In genomic region chr9:88821749-88822106, GRCh38 we compare ENCODE assay signal across 30 cellular contexts.
"Had no signal": no experiment of that assay in that cellular context is flagged by ENCODE, and none has a peak within 500 bp of the region (broad histone marks: within the 10 kb centered on the region; RNA-seq: fewer than 3 reads in every experiment).

No MANE protein-coding gene starts in this region.

- H3K27ac ChIP-seq: adrenal gland, body of pancreas, esophagus squamous epithelium, WERI-Rb-1 had no signal

- H3K9me3 ChIP-seq: adrenal gland, body of pancreas, esophagus squamous epithelium had no signal

- H3K4me1 ChIP-seq: body of pancreas, esophagus squamous epithelium had no signal

- H3K4me3 ChIP-seq: adrenal gland, body of pancreas, esophagus squamous epithelium had no signal

- H3K36me3 ChIP-seq: adrenal gland, esophagus squamous epithelium, WERI-Rb-1 had no signal

- DNase-seq: activated B cell treated with CpG ODN at 0.5 μM for 24 hours; activated CD4-positive, alpha-beta T cell treated with anti-CD3 and anti-CD28 coated beads for 48 hours; activated CD4-positive, alpha-beta T cell treated with anti-CD3 and anti-CD28 coated beads, Interleukin-2, amount 50 U/mL, for 1 hour; activated CD4-positive, alpha-beta T cell treated with anti-CD3 and anti-CD28 coated beads, Interleukin-2, amount 50 U/mL, for 48 hours; activated CD8-positive, alpha-beta memory T cell treated with anti-CD3 and anti-CD28 coated beads for 24 hours; activated CD8-positive, alpha-beta T cell treated with anti-CD3 and anti-CD28 coated beads for 36 hours; activated effector memory CD4-positive, alpha-beta T cell treated with anti-CD3 and anti-CD28 coated beads, Interleukin-2, amount 50 U/mL, for 16 hours; activated naive CD4-positive, alpha-beta T cell treated with anti-CD3 and anti-CD28 coated beads for 36 hours; activated naive CD8-positive, alpha-beta T cell treated with anti-CD3 and anti-CD28 coated beads for 36 hours; activated naive CD8-positive, alpha-beta T cell treated with anti-CD3 and anti-CD28 coated beads, Interleukin-2, amount 50 U/mL, for 24 hours; activated T-cell treated with anti-CD3 and anti-CD28 coated beads, Interleukin-2, amount 50 U/mL, for 1 hour; activated T-cell treated with anti-CD3 and anti-CD28 coated beads, Interleukin-2, amount 50 U/mL, for 48 hours; adrenal gland; amygdala; aorta; body of pancreas; caudate nucleus; cortex of kidney; dermis blood vessel endothelial cell; effector CD4-positive, alpha-beta T cell; effector memory CD8-positive, alpha-beta T cell; erythroblast; esophagus squamous epithelium; foreskin melanocyte; head of caudate nucleus; T-helper 1 cell; T-helper 17 cell; T1000; WERI-Rb-1 had no signal

- ATAC-seq: activated CD4-positive, CD25-positive, alpha-beta regulatory T cell treated with anti-CD3 and anti-CD28 coated beads, Interleukin-2, amount 50 U/mL, for 24 hours; activated CD8-positive, alpha-beta T cell treated with anti-CD3 and anti-CD28 coated beads for 36 hours; activated naive CD8-positive, alpha-beta T cell treated with anti-CD3 and anti-CD28 coated beads, Interleukin-2, amount 50 U/mL, for 24 hours; body of pancreas; effector memory CD8-positive, alpha-beta T cell; T-helper 17 cell had no signal

- H3K27me3 ChIP-seq: adrenal gland, body of pancreas had no signal
